In the genomic region with DNA sequence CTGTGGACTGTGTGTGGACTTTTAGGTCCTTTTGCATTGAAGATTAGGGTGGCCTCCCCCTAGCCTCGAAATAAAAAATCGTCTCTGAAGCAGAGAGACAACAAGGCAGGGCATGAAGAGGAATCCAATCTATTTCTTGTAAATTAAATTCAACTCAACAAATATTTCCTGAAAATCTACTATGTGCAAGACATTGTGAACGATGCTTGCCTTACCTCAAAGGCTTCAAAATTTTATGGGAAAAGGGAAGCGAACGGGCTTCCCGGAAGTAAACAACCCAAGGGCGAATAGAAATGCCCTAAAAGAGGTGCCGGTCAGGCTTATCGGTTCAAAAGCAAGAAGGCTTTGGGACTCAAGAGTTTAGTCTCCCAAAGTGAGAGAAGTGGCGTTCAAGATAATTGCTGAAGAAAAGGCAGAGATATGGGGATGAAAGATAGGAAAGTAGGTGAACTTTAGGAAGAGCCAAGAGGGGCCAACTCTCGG, we compare ENCODE assay signal across 8 cellular contexts. TPM values are rescaled to one million over a fixed set of nuclear protein-coding genes. Genes with fewer than 3 reads are reported as not detected.
DNase-seq lines count a peak whose midpoint lies in the region; ATAC-seq lines count a peak whose summit lies in the region.

No MANE protein-coding gene starts in this region.

- peak overlapping the region; percentile 95 for H3K4me3 Mint-ChIP-seq in activated CD4-positive, alpha-beta T cell treated with anti-CD3 and anti-CD28 coated beads for 36 hours
- peak overlapping the region; percentile 96 for H3K4me3 Mint-ChIP-seq in activated T-helper 1 cell treated with anti-CD3 and anti-CD28 coated beads, Interleukin-12 subunit alpha, Interleukin-12 subunit beta, Interleukin-2, Interleukin-4 antibody, amounts not matched to agents 30 ng/mL and 10 ng/mL and 1 ng/mL, durations not matched to agents 14 hours and 24 hours and 36 hours

- H3K27me3 Mint-ChIP-seq in activated CD4-positive, alpha-beta T cell treated with anti-CD3 and anti-CD28 coated beads for 36 hours = no peaks in the 10 kb centered on the region
- H3K27me3 Mint-ChIP-seq in activated T-helper 1 cell treated with anti-CD3 and anti-CD28 coated beads, Interleukin-12 subunit alpha, Interleukin-12 subunit beta, Interleukin-2, Interleukin-4 antibody, amounts not matched to agents 30 ng/mL and 10 ng/mL and 1 ng/mL, durations not matched to agents 14 hours and 24 hours and 36 hours (ENCODE audit: insufficient read depth) = no peaks in the 10 kb centered on the region

- ATAC-seq in activated CD4-positive, alpha-beta T cell treated with anti-CD3 and anti-CD28 coated beads for 36 hours = no peak

- H3K9ac ChIP-seq in subcutaneous abdominal adipose tissue (ENCODE audit: low read length in 5 of 5) = peak overlapping the region in 4 of 5 donors; percentile 72 to 83 (median 76)

- POLR2A ChIA-PET in activated CD4-positive, alpha-beta T cell treated with anti-CD3 and anti-CD28 coated beads for 36 hours (lab: Charles Lee) = no interaction called here

- intact Hi-C loops in activated CD4-positive, alpha-beta T cell treated with anti-CD3 and anti-CD28 coated beads for 36 hours (cut with DNase I, micrococcal nuclease) = loop anchor here in 1 of 2 experiments (2.0 to 5.0 kb wide), 5 partner anchors 172 to 1066 kb away; partner anchors contain the start of genes BAG1, DNAJB5, RPP25L and SIGMAR1
- intact Hi-C loops in activated T-helper 1 cell treated with anti-CD3 and anti-CD28 coated beads, Interleukin-12 subunit alpha, Interleukin-12 subunit beta, Interleukin-2, Interleukin-4 antibody, amounts not matched to agents 30 ng/mL and 10 ng/mL and 1 ng/mL, durations not matched to agents 14 hours and 24 hours and 36 hours (cut with micrococcal nuclease) = loop anchor here (2.0 to 10.0 kb wide), 8 partner anchors 48 to 1024 kb away; partner anchors contain the start of genes DNAI1, FAM219A, MYORG and NOL6

- H3K27me3 ChIP-seq in subcutaneous abdominal adipose tissue (ENCODE audit: control insufficient read depth in 5 of 5, insufficient read depth in 4 of 5, low read length in 5 of 5) = no peaks in the 10 kb centered on the region

- no peak for DNase-seq in activated CD4-positive, alpha-beta T cell treated with anti-CD3 and anti-CD28 coated beads for 36 hours
- DNase-seq in activated CD4-positive, alpha-beta T cell treated with anti-CD3 and anti-CD28 coated beads for 1 hour = no peak
- peak; percentile 50 for DNase-seq in LoVo (ENCODE audit: low spot score)
- no peak for DNase-seq in activated T-helper 1 cell treated with anti-CD3 and anti-CD28 coated beads, Interleukin-12 subunit alpha, Interleukin-12 subunit beta, Interleukin-2, Interleukin-4 antibody, amounts not matched to agents 30 ng/mL and 10 ng/mL and 1 ng/mL, durations not matched to agents 14 hours and 24 hours and 36 hours (ENCODE audit: low spot score)
- DNase-seq in iPS-NIHi11 (ENCODE audit: low spot score) = peak; percentile 26
- DNase-seq in retina = no peak
- no peak for DNase-seq in cerebellum (ENCODE audit: low spot score)

- H3K27ac ChIP-seq in subcutaneous abdominal adipose tissue (ENCODE audit: low read depth, low read length) = peak overlapping the region; percentile 75

- peaks cover 29% of the 10 kb centered on the region for H3K4me1 Mint-ChIP-seq in activated CD4-positive, alpha-beta T cell treated with anti-CD3 and anti-CD28 coated beads for 36 hours
- peaks cover 29% of the 10 kb centered on the region for H3K4me1 Mint-ChIP-seq in activated T-helper 1 cell treated with anti-CD3 and anti-CD28 coated beads, Interleukin-12 subunit alpha, Interleukin-12 subunit beta, Interleukin-2, Interleukin-4 antibody, amounts not matched to agents 30 ng/mL and 10 ng/mL and 1 ng/mL, durations not matched to agents 14 hours and 24 hours and 36 hours (ENCODE audit: low read depth)

- H3K27ac Mint-ChIP-seq in activated CD4-positive, alpha-beta T cell treated with anti-CD3 and anti-CD28 coated beads for 36 hours = peak overlapping the region; percentile 98
- H3K27ac Mint-ChIP-seq in activated T-helper 1 cell treated with anti-CD3 and anti-CD28 coated beads, Interleukin-12 subunit alpha, Interleukin-12 subunit beta, Interleukin-2, Interleukin-4 antibody, amounts not matched to agents 30 ng/mL and 10 ng/mL and 1 ng/mL, durations not matched to agents 14 hours and 24 hours and 36 hours = peak overlapping the region; percentile 99

- no peaks in the 10 kb centered on the region for H3K36me3 Mint-ChIP-seq in activated CD4-positive, alpha-beta T cell treated with anti-CD3 and anti-CD28 coated beads for 36 hours (ENCODE audit: low read depth)
- peaks cover 3% of the 10 kb centered on the region for H3K36me3 Mint-ChIP-seq in activated T-helper 1 cell treated with anti-CD3 and anti-CD28 coated beads, Interleukin-12 subunit alpha, Interleukin-12 subunit beta, Interleukin-2, Interleukin-4 antibody, amounts not matched to agents 30 ng/mL and 10 ng/mL and 1 ng/mL, durations not matched to agents 14 hours and 24 hours and 36 hours (ENCODE audit: low read depth)

- CTCF ChIA-PET in activated CD4-positive, alpha-beta T cell treated with anti-CD3 and anti-CD28 coated beads for 36 hours (lab: Charles Lee) = interaction anchor here (0.6 to 1.2 kb wide), 2 partner anchors 14 to 1807 kb away, joined by 3 to 4 read pairs; no protein-coding TSS in a partner anchor

- peak overlapping the region; percentile 64 to 80 (median 76) for H3K4me3 ChIP-seq in subcutaneous abdominal adipose tissue (ENCODE audit: low read depth in 1 of 5, low read length in 5 of 5)

- no peaks in the 10 kb centered on the region for H3K36me3 ChIP-seq in subcutaneous abdominal adipose tissue (ENCODE audit: control insufficient read depth in 5 of 5, insufficient read depth in 5 of 5, low read length in 5 of 5)

- no peaks in the 10 kb centered on the region for H3K9me3 Mint-ChIP-seq in activated CD4-positive, alpha-beta T cell treated with anti-CD3 and anti-CD28 coated beads for 36 hours (ENCODE audit: low read depth)
- H3K9me3 Mint-ChIP-seq in activated T-helper 1 cell treated with anti-CD3 and anti-CD28 coated beads, Interleukin-12 subunit alpha, Interleukin-12 subunit beta, Interleukin-2, Interleukin-4 antibody, amounts not matched to agents 30 ng/mL and 10 ng/mL and 1 ng/mL, durations not matched to agents 14 hours and 24 hours and 36 hours = no peaks in the 10 kb centered on the region

- no peaks in the 10 kb centered on the region for H3K9me3 ChIP-seq in subcutaneous abdominal adipose tissue (ENCODE audit: control insufficient read depth in 5 of 5, low read length in 5 of 5)

- H3K4me1 ChIP-seq in subcutaneous abdominal adipose tissue (ENCODE audit: control insufficient read depth in 5 of 5, insufficient read depth in 5 of 5, low read length in 5 of 5) = peaks cover 3 to 22% (median 17%) of the 10 kb centered on the region in 5 donors

RNA-seq across cellular contexts. Expression of gene KIF24, which starts 0.5 kb away (rescaled TPM):
- 1 to 10 TPM; 5.9 to 7.7 TPM for total RNA-seq in activated CD4-positive, alpha-beta T cell treated with anti-CD3 and anti-CD28 coated beads for 36 hours
- total RNA-seq in activated T-helper 1 cell treated with anti-CD3 and anti-CD28 coated beads, Interleukin-12 subunit alpha, Interleukin-12 subunit beta, Interleukin-2, Interleukin-4 antibody, amounts not matched to agents 30 ng/mL and 10 ng/mL and 1 ng/mL, durations not matched to agents 14 hours and 24 hours and 36 hours = 5.8 and 6.1 TPM in 2 replicates
- 5.9 TPM for total RNA-seq in cerebellum

RNA-seq across cellular contexts. Expression of gene NUDT2, which starts 0.8 kb away (rescaled TPM):
- total RNA-seq in activated CD4-positive, alpha-beta T cell treated with anti-CD3 and anti-CD28 coated beads for 36 hours = 10 to 100 TPM; 14.9 to 22.9 TPM
- total RNA-seq in activated T-helper 1 cell treated with anti-CD3 and anti-CD28 coated beads, Interleukin-12 subunit alpha, Interleukin-12 subunit beta, Interleukin-2, Interleukin-4 antibody, amounts not matched to agents 30 ng/mL and 10 ng/mL and 1 ng/mL, durations not matched to agents 14 hours and 24 hours and 36 hours = 31.0 TPM in 2 replicates
- total RNA-seq in cerebellum = 10.1 TPM

RNA-seq across cellular contexts. Expression of gene MYORG, which starts 48.2 kb away (rescaled TPM):
- total RNA-seq in activated CD4-positive, alpha-beta T cell treated with anti-CD3 and anti-CD28 coated beads for 36 hours = 1 to 10 TPM; 2.2 to 2.3 TPM
- total RNA-seq in activated T-helper 1 cell treated with anti-CD3 and anti-CD28 coated beads, Interleukin-12 subunit alpha, Interleukin-12 subunit beta, Interleukin-2, Interleukin-4 antibody, amounts not matched to agents 30 ng/mL and 10 ng/mL and 1 ng/mL, durations not matched to agents 14 hours and 24 hours and 36 hours = 1.0 and 1.9 TPM in 2 replicates
- total RNA-seq in cerebellum = 6.3 TPM

Comparison
In these comparisons a context has a peak if more than half of its experiments do, and no peak if none do; other contexts are left out.
1. DNase-seq: peak in LoVo (single experiment) and iPS-NIHi11 (single experiment); none in activated CD4-positive, alpha-beta T cell treated with anti-CD3 and anti-CD28 coated beads for 36 hours (single experiment), activated CD4-positive, alpha-beta T cell treated with anti-CD3 and anti-CD28 coated beads for 1 hour (single experiment), activated T-helper 1 cell treated with anti-CD3 and anti-CD28 coated beads, Interleukin-12 subunit alpha, Interleukin-12 subunit beta, Interleukin-2, Interleukin-4 antibody, amounts not matched to agents 30 ng/mL and 10 ng/mL and 1 ng/mL, durations not matched to agents 14 hours and 24 hours and 36 hours (single experiment), retina (single experiment) and cerebellum (single experiment).